19 cellular contexts compared by ENCODE assay signal in the genomic region with DNA sequence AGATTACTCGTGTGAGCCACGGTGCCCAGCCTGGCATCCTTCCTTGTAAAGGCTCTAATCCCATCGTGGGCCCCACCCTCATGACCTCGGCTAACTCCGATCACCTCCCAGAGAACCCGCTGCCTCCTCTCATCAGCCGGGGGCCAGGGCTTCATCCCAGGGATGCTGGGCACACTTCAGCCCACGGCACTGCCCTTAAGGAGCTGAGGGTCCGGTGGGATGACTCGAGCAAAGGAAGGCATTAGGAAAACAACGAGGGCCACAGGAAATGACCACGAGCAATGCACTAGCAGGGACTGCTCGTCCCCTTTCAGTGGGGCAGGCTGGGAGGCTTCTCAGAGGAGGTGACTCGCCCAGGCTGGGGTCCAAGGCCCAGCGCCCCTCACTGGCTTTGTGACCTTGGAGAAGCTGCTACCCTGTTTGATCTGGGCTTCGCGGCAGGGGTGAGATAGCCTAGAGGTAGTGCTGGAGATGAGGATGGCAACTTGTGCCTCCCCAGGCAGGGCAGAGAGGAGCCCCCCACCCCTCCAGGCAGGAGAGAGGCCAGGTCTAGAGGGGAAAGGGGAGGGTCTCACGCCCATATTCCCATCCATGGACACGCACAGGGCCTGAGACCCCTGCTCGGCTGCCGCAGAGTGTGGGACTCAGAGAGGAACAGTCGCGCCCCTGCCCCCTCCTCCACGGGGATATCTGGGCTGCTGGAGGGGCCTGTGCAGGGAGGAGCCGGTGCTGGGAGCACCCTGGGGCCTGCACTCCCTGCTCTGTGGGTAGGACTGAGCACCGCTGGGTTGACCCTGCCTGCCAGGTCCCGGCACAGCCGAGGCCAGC. TPM values are rescaled to one million over a fixed set of nuclear protein-coding genes. Genes with fewer than 3 reads are reported as not detected.
DNase-seq lines count a peak whose midpoint lies in the region; ATAC-seq, FAIRE-seq and TF ChIP-seq lines count a peak whose summit lies in the region.
"Had no signal": no experiment of that assay in that cellular context is flagged by ENCODE, and none has a peak within 500 bp of the region (broad histone marks: within the 10 kb centered on the region; RNA-seq: fewer than 3 reads in every experiment).

No MANE protein-coding gene starts in this region.

- H3K4me3 Mint-ChIP-seq in activated naive CD4-positive, alpha-beta T cell treated with anti-CD3 and anti-CD28 coated beads, Interleukin-2, amount 10 ng/mL, durations not matched to agents 7 days and 5 days = no peak overlapping the region
- H3K4me3 Mint-ChIP-seq: activated naive CD8-positive, alpha-beta T cell; CD4-positive, CD25-positive, alpha-beta regulatory T cell; stimulated activated naive CD8-positive, alpha-beta T cell treated with anti-CD3 and anti-CD28 coated beads, Interleukin-15, Interleukin-2, amounts not matched to agents 100 ng/mL and 50 ng/mL, for 24 hours had no signal

- intact Hi-C loops in HepG2 (cut with micrococcal nuclease; ENCODE audit: unreplicated experiment) = no loop called here

- CTCF ChIA-PET in activated naive CD4-positive, alpha-beta T cell treated with anti-CD3 and anti-CD28 coated beads, Interleukin-2, amount 10 ng/mL, durations not matched to agents 7 days and 5 days (lab: Charles Lee) = no interaction called here
- CTCF ChIA-PET in HepG2 (lab: Yijun Ruan, JAX; ENCODE audit: low intra/inter-chr PET ratio, low total read pairs) = no interaction called here

- H3K4me1 ChIP-seq in HepG2 (ENCODE audit: insufficient read depth, low read length) (no peaks in the 10 kb centered on the region), upper lobe of left lung (no peaks in the 10 kb centered on the region)

- POLR2A ChIA-PET in HepG2 (lab: Yijun Ruan, JAX) = no interaction called here

- BruUV-seq in HepG2 (replicated peaks; lab: Mats Ljungman, UMichigan) = no TSS peak

- no peak overlapping the region for H3K27ac ChIP-seq in HepG2 (ENCODE audit: extremely low read length, insufficient read depth, low read length)
- H3K27ac ChIP-seq in upper lobe of left lung = no peak overlapping the region
- H3K27ac ChIP-seq: psoas muscle had no signal

- H3K27me3 Mint-ChIP-seq in activated naive CD4-positive, alpha-beta T cell treated with anti-CD3 and anti-CD28 coated beads, Interleukin-2, amount 10 ng/mL, durations not matched to agents 7 days and 5 days = peaks cover 21% of the 10 kb centered on the region
- H3K27me3 Mint-ChIP-seq: activated naive CD8-positive, alpha-beta T cell; stimulated activated naive CD8-positive, alpha-beta T cell treated with anti-CD3 and anti-CD28 coated beads, Interleukin-15, Interleukin-2, amounts not matched to agents 100 ng/mL and 50 ng/mL, for 24 hours had no signal

- no peak overlapping the region for H3K27ac Mint-ChIP-seq in activated naive CD4-positive, alpha-beta T cell treated with anti-CD3 and anti-CD28 coated beads, Interleukin-2, amount 10 ng/mL, durations not matched to agents 7 days and 5 days
- H3K27ac Mint-ChIP-seq: activated naive CD8-positive, alpha-beta T cell; stimulated activated naive CD8-positive, alpha-beta T cell treated with anti-CD3 and anti-CD28 coated beads, Interleukin-15, Interleukin-2, amounts not matched to agents 100 ng/mL and 50 ng/mL, for 24 hours had no signal

- WGBS in HepG2 (ENCODE audit: low lambda C conversion rate) = 53% methylated on average over 16 of the region's 28 CpGs
- WGBS in upper lobe of left lung, 2 donors = 65 to 72% methylated on average over 13 to 27 of the region's 28 CpGs

- no peak overlapping the region for H3K4me2 ChIP-seq in HepG2 (ENCODE audit: low read depth, low read length)

- H3K79me2 ChIP-seq in HepG2 (ENCODE audit: insufficient read depth, low read length) = no peaks in the 10 kb centered on the region

- ATAC-seq in HepG2 (peak; percentile 22; the same call in 2 of the 3 replicates), upper lobe of left lung (ENCODE audit: low FRiP score in 2 of 2) (peak in 1 of 2 donors; percentile 39), GM18517 (IDR thresholded peaks at IDR 0.05; ENCODE audit: unreplicated experiment) (no peak)
- ATAC-seq: T-cell had no signal

- no peak for TF ChIP-seq CTCF in HepG2 (CRISPR knock-in tag; IDR thresholded peaks at IDR 0.05)
- no peak for TF ChIP-seq CTCF in upper lobe of left lung (IDR thresholded peaks at IDR 0.05)

- H3K9ac ChIP-seq in HepG2 (ENCODE audit: insufficient read depth, low read depth, low read length) = no peak overlapping the region

- H3K4me1 Mint-ChIP-seq in activated naive CD4-positive, alpha-beta T cell treated with anti-CD3 and anti-CD28 coated beads, Interleukin-2, amount 10 ng/mL, durations not matched to agents 7 days and 5 days = peaks cover 9% of the 10 kb centered on the region

- H2AFZ ChIP-seq in HepG2 (ENCODE audit: low read length) = no peak overlapping the region

- H3K27me3 ChIP-seq in HepG2 (ENCODE audit: control insufficient read depth in 1 of 2, insufficient read depth in 2 of 2, low read length in 2 of 2) = peaks cover 3 to 20% of the 10 kb centered on the region in 2 experiments; a peak in 2 of 5 replicates
- H3K27me3 ChIP-seq in upper lobe of left lung = no peaks in the 10 kb centered on the region

- TF ChIP-seq POLR2A in HepG2 (IDR thresholded peaks at IDR 0.05; ENCODE audit: insufficient read depth in 1 of 2, low read depth in 2 of 2, low read length in 2 of 2) (no peak), upper lobe of left lung (IDR thresholded peaks at IDR 0.05) (no peak)

- TF ChIP-seq RAD21 in HepG2 (CRISPR knock-in tag; IDR thresholded peaks at IDR 0.05) = no peak

- H3K9me3 Mint-ChIP-seq in activated naive CD4-positive, alpha-beta T cell treated with anti-CD3 and anti-CD28 coated beads, Interleukin-2, amount 10 ng/mL, durations not matched to agents 7 days and 5 days = no peaks in the 10 kb centered on the region
- H3K9me3 Mint-ChIP-seq: stimulated activated naive CD8-positive, alpha-beta T cell treated with anti-CD3 and anti-CD28 coated beads, Interleukin-15, Interleukin-2, amounts not matched to agents 100 ng/mL and 50 ng/mL, for 24 hours; T-cell had no signal

- H3K36me3 ChIP-seq in HepG2 (replicated peaks in 1 of 2; ENCODE audit: control insufficient read depth in 1 of 2, insufficient read depth in 2 of 2, low read length in 2 of 2) = no peaks in the 10 kb centered on the region
- no peaks in the 10 kb centered on the region for H3K36me3 ChIP-seq in upper lobe of left lung

- no peak overlapping the region for H3K4me3 ChIP-seq in HepG2 (replicated peaks in 1 of 3; ENCODE audit: insufficient read depth in 1 of 3, low read depth in 2 of 3, low read length in 3 of 3)
- H3K4me3 ChIP-seq in upper lobe of left lung = no peak overlapping the region
- H3K4me3 ChIP-seq: psoas muscle had no signal

- H3K9me3 ChIP-seq in HepG2 (ENCODE audit: low read length) (no peaks in the 10 kb centered on the region), upper lobe of left lung (peaks cover 0 to 1% (median under 1%) of the 10 kb centered on the region in 4 donors)

- no peak for FAIRE-seq in HepG2 (lab: Jason Lieb, UNC)
- FAIRE-seq: bronchial epithelial cell had no signal

- DNase-seq in activated naive CD4-positive, alpha-beta T cell treated with anti-CD3 and anti-CD28 coated beads, Interleukin-2, amount 10 ng/mL, durations not matched to agents 7 days and 5 days = peak; percentile 18
- DNase-seq in activated naive CD4-positive, alpha-beta T cell (lab: John Stamatoyannopoulos, UW) = no peak
- DNase-seq in activated CD8-positive, alpha-beta memory T cell treated with anti-CD3 and anti-CD28 coated beads, Interleukin-2, amount 50 U/mL, for 48 hours = peak; percentile 36
- DNase-seq in HepG2 (ENCODE audit: low spot score) = no peak
- DNase-seq in upper lobe of left lung = peak; percentile 16 to 61
- no peak for DNase-seq in NCI-H1048 (lab: John Stamatoyannopoulos, UW)
- no peak for DNase-seq in DMS53 treated with DMSO at 0.1 percent for 48 hours (lab: John Stamatoyannopoulos, UW; ENCODE audit: unreplicated experiment)
- DNase-seq: ACHN; activated CD4-positive, CD25-positive, alpha-beta regulatory T cell; DMS79 treated with DMSO at 0.1 percent for 48 hours; hypothalamus; NCI-H526 treated with DMSO at 0.1 percent for 48 hours had no signal

- TF ChIP-seq EP300 in HepG2 (IDR thresholded peaks at IDR 0.05; ENCODE audit: low read depth in 2 of 2, low read length in 2 of 2) (no peak), HepG2 (CRISPR knock-in tag; IDR thresholded peaks at IDR 0.05; ENCODE audit: borderline replicate concordance) (no peak), upper lobe of left lung (IDR thresholded peaks at IDR 0.05) (no peak)

- in situ Hi-C loops in HepG2 (cut with HindIII; ENCODE audit: extremely low pct_ligation_motif_present, low pct_unique_long_range_greater_than_20kb) = loop anchor here (10.0 kb wide), 1 partner anchor 62 kb away; no protein-coding TSS in a partner anchor

- H3K36me3 Mint-ChIP-seq in activated naive CD4-positive, alpha-beta T cell treated with anti-CD3 and anti-CD28 coated beads, Interleukin-2, amount 10 ng/mL, durations not matched to agents 7 days and 5 days = no peaks in the 10 kb centered on the region
- H3K36me3 Mint-ChIP-seq: activated naive CD8-positive, alpha-beta T cell; CD4-positive, CD25-positive, alpha-beta regulatory T cell; T-cell had no signal

- no peaks in the 10 kb centered on the region for H4K20me1 ChIP-seq in HepG2 (ENCODE audit: insufficient read depth, low read length)

RNA-seq across cellular contexts. Expression of gene ELFN1, which starts 26.8 kb away (rescaled TPM):
- total RNA-seq in HepG2 (2016; rRNA removed; fragmentation: Illumina TruSeq; extraction: Trizol) = 0.13 and 0.18 TPM in 2 replicates
- total RNA-seq in HepG2 (2016; cell fraction: cytosol; rRNA removed; fragmentation: Illumina TruSeq; extraction: Trizol; ENCODE audit: low read depth) = 0.10 TPM in 1 of 2 replicates, not detected in the other
- 0.21 and 0.28 TPM in 2 replicates for total RNA-seq in HepG2 (2016; cell fraction: insoluble cytoplasmic fraction; rRNA removed; fragmentation: Illumina TruSeq; extraction: Trizol)
- total RNA-seq in HepG2 (2016; cell fraction: membrane; rRNA removed; fragmentation: Illumina TruSeq; extraction: Trizol) = 0.10 and 0.12 TPM in 2 replicates
- total RNA-seq in HepG2 (2016; cell fraction: nucleus; rRNA removed; fragmentation: Illumina TruSeq; extraction: Trizol) = 0.13 and 0.19 TPM in 2 replicates
- polyA plus RNA-seq in HepG2 (2011; rRNA removed) = 0.13 and 1.5 TPM in 2 replicates
- polyA plus RNA-seq in HepG2 (2011; cell fraction: cytosol; rRNA removed) = 0.32 and 1.0 TPM in 2 replicates
- polyA plus RNA-seq in HepG2 (2011; cell fraction: nucleus; rRNA removed) = 0.48 and 1.6 TPM in 2 replicates
- 0.28 and 1.0 TPM in 2 replicates for polyA plus RNA-seq in HepG2 (2012)
- 0.03 and 0.05 TPM in 2 replicates for polyA plus RNA-seq in HepG2 (2016; cell fraction: cytosol; fragmentation: Illumina TruSeq; extraction: Trizol; ENCODE audit: low read depth)
- 0.22 and 0.29 TPM in 2 replicates for polyA plus RNA-seq in HepG2 (2016; cell fraction: insoluble cytoplasmic fraction; fragmentation: Illumina TruSeq; extraction: Trizol; ENCODE audit: low read depth)
- polyA plus RNA-seq in HepG2 (2016; cell fraction: membrane; fragmentation: Illumina TruSeq; extraction: Trizol; ENCODE audit: low read depth) = 0.09 and 0.12 TPM in 2 replicates
- 0.27 and 0.31 TPM in 2 replicates for polyA plus RNA-seq in HepG2 (2016; cell fraction: nucleus; fragmentation: Illumina TruSeq; extraction: Trizol; ENCODE audit: insufficient read depth, low read depth)
- polyA minus RNA-seq in HepG2 (2011; rRNA and poly(A)+ RNA removed; ENCODE audit: low replicate concordance) = 0.21 and 0.50 TPM in 2 replicates
- 0.18 and 1.1 TPM in 2 replicates for polyA minus RNA-seq in HepG2 (2011; cell fraction: cytosol; rRNA and poly(A)+ RNA removed)
- polyA minus RNA-seq in HepG2 (2011; cell fraction: nucleus; rRNA and poly(A)+ RNA removed) = 0.13 and 0.50 TPM in 2 replicates
- 1 to 10 TPM in 2 of 6 donors, under 1 TPM in 3, not detected in 1; 0.11 to 3.0 (median 0.30) TPM for total RNA-seq in upper lobe of left lung
- total RNA-seq: CD4-positive, CD25-positive, alpha-beta regulatory T cell had no signal
- polyA plus RNA-seq: CD4-positive, CD25-positive, alpha-beta regulatory T cell had no signal

Comparison
In these comparisons a context has a peak if more than half of its experiments do, and no peak if none do; other contexts are left out.
1. DNase-seq: peak in activated naive CD4-positive, alpha-beta T cell treated with anti-CD3 and anti-CD28 coated beads, Interleukin-2, amount 10 ng/mL, durations not matched to agents 7 days and 5 days (single experiment), activated CD8-positive, alpha-beta memory T cell treated with anti-CD3 and anti-CD28 coated beads, Interleukin-2, amount 50 U/mL, for 48 hours (single experiment) and upper lobe of left lung (2 of 2); none in activated naive CD4-positive, alpha-beta T cell (0 of 4), HepG2 (single experiment), NCI-H1048 (single experiment) and DMS53 treated with DMSO at 0.1 percent for 48 hours (single experiment).